ENCODE assay signal across 21 cellular contexts in genomic region chr22:35811670-35812069, GRCh38.
DNase-seq lines count a peak whose midpoint lies in the region; ATAC-seq, FAIRE-seq and TF ChIP-seq lines count a peak whose summit lies in the region.
"Had no signal": no experiment of that assay in that cellular context is flagged by ENCODE, and none has a peak within 500 bp of the region (broad histone marks: within the 10 kb centered on the region; RNA-seq: fewer than 3 reads in every experiment).

No MANE protein-coding gene starts in this region.

- H3K4ac ChIP-seq in trophoblast cell (ENCODE audit: low read depth, low read length) = no peak overlapping the region

- no peak overlapping the region for H3K14ac ChIP-seq in trophoblast cell (ENCODE audit: low read length)

- no peak for TF ChIP-seq CTCF in HepG2 (CRISPR knock-in tag; IDR thresholded peaks at IDR 0.05)
- no peak for TF ChIP-seq CTCF in right lobe of liver (IDR thresholded peaks at IDR 0.05)
- no peak for TF ChIP-seq CTCF in K562 (IDR thresholded peaks at IDR 0.05 in 2 of 3, conservative IDR thresholded peaks at IDR 0.05 in 1 of 3; ENCODE audit: insufficient read depth in 2 of 3, low read depth in 1 of 3, low read length in 3 of 3)

- H3K4me3 ChIP-seq in HepG2 (replicated peaks in 1 of 3; ENCODE audit: insufficient read depth in 1 of 3, low read depth in 2 of 3, low read length in 3 of 3) = no peak overlapping the region
- H3K4me3 ChIP-seq in right lobe of liver = no peak overlapping the region
- H3K4me3 ChIP-seq in K562 = no peak overlapping the region
- no peak overlapping the region for H3K4me3 ChIP-seq in trophoblast cell (ENCODE audit: low read depth, low read length)
- H3K4me3 ChIP-seq: A549; BLaER1 treated with 17β-estradiol and CSF1 and Interleukin-3, amounts not matched to agents 10 nM and 100 nM had no signal

- H2BK5ac ChIP-seq in trophoblast cell (ENCODE audit: low read depth, low read length, poor library complexity) = no peak overlapping the region

- no peaks in the 10 kb centered on the region for H3K9me1 ChIP-seq in K562 (ENCODE audit: control insufficient read depth, insufficient read depth, low read length)

- no peaks in the 10 kb centered on the region for H4K20me1 ChIP-seq in HepG2 (ENCODE audit: insufficient read depth, low read length)
- no peaks in the 10 kb centered on the region for H4K20me1 ChIP-seq in K562 (replicated peaks; ENCODE audit: control insufficient read depth, insufficient read depth, low read length)
- H4K20me1 ChIP-seq: BLaER1 treated with 17β-estradiol and CSF1 and Interleukin-3, amounts not matched to agents 10 nM and 100 nM had no signal

- DNase-seq in HepG2 (ENCODE audit: low spot score) (no peak), right lobe of liver (no peak), K562 (ENCODE audit: extremely low read depth in 1 of 4, low spot score in 3 of 4) (no peak), trophoblast cell (peak; percentile 80 to 92), NCI-H526 treated with DMSO at 0.1 percent for 48 hours (lab: John Stamatoyannopoulos, UW) (no peak), NCI-H1105 (lab: John Stamatoyannopoulos, UW) (no peak)
- DNase-seq: AML-193; Caco-2; Calu3; CD4-positive, alpha-beta T cell; CD8-positive, alpha-beta T cell; DMS79 treated with DMSO at 0.1 percent for 48 hours; GF-D8 had no signal

- 99% methylated on average over 3 of the region's 3 CpGs for WGBS in HepG2 (ENCODE audit: low lambda C conversion rate)
- 89% methylated on average over 2 of the region's 3 CpGs for WGBS in right lobe of liver (ENCODE audit: insufficient coverage, low coverage, low lambda C conversion rate, missing lambda C conversion rate)
- 80% methylated on average over 2 of the region's 3 CpGs for WGBS in K562 (ENCODE audit: insufficient coverage, low coverage, missing lambda C conversion rate)
- no CpG with 5 or more reads among the region's 3 CpGs for WGBS in trophoblast cell (ENCODE audit: extremely low coverage, insufficient coverage, insufficient read length)

- H2AFZ ChIP-seq in HepG2 (ENCODE audit: low read length) (no peak overlapping the region), K562 (ENCODE audit: low read depth, low read length) (no peak overlapping the region), trophoblast cell (ENCODE audit: insufficient read depth, low read length, poor library complexity) (no peak overlapping the region)

- peaks cover 4 to 7% of the 10 kb centered on the region in 2 experiments; a peak in 4 of 5 replicates for H3K36me3 ChIP-seq in HepG2 (replicated peaks in 1 of 2; ENCODE audit: control insufficient read depth in 1 of 2, insufficient read depth in 2 of 2, low read length in 2 of 2)
- H3K36me3 ChIP-seq in right lobe of liver = peaks cover 0 to 11% (median 7%) of the 10 kb centered on the region in 4 donors
- H3K36me3 ChIP-seq in K562 (ENCODE audit: control insufficient read depth, insufficient read depth, low read length) = peaks cover 6% of the 10 kb centered on the region; the same call in 2 of the 3 replicates
- H3K36me3 ChIP-seq in trophoblast cell (ENCODE audit: control insufficient read depth in 1 of 2, insufficient read depth in 2 of 2, low read length in 2 of 2) = peaks cover 8 to 10% of the 10 kb centered on the region in 2 experiments

- H2BK120ac ChIP-seq in trophoblast cell (ENCODE audit: insufficient read depth, low read length, poor library complexity) = no peak overlapping the region

- H3K27me3 ChIP-seq in HepG2 (ENCODE audit: control insufficient read depth in 1 of 2, insufficient read depth in 2 of 2, low read length in 2 of 2) (no peaks in the 10 kb centered on the region), right lobe of liver (no peaks in the 10 kb centered on the region), K562 (ENCODE audit: control insufficient read depth in 2 of 2, insufficient read depth in 2 of 2, low read length in 2 of 2) (no peaks in the 10 kb centered on the region), trophoblast cell (ENCODE audit: insufficient read depth, low read length) (no peaks in the 10 kb centered on the region)
- H3K27me3 ChIP-seq: BLaER1 treated with 17β-estradiol and CSF1 and Interleukin-3, amounts not matched to agents 10 nM and 100 nM had no signal

- H3K79me2 ChIP-seq in HepG2 (ENCODE audit: insufficient read depth, low read length) (peaks cover 3% of the 10 kb centered on the region), K562 (ENCODE audit: control insufficient read depth, insufficient read depth, low read length) (no peaks in the 10 kb centered on the region; the same call in 2 of the 3 replicates), trophoblast cell (ENCODE audit: control insufficient read depth, insufficient read depth, low read length, poor library complexity) (no peaks in the 10 kb centered on the region)

- no peak overlapping the region for H3K27ac ChIP-seq in HepG2 (ENCODE audit: extremely low read length, insufficient read depth, low read length)
- H3K27ac ChIP-seq in right lobe of liver = no peak overlapping the region
- H3K27ac ChIP-seq in K562 (ENCODE audit: extremely low read depth, low read depth, low read length) = no peak overlapping the region
- no peak overlapping the region for H3K27ac ChIP-seq in trophoblast cell (ENCODE audit: low read depth, low read length)
- H3K27ac ChIP-seq: 22Rv1; A549; BLaER1 treated with 17β-estradiol and CSF1 and Interleukin-3, amounts not matched to agents 10 nM and 100 nM; C4-2B had no signal

- no peak overlapping the region for H2AK5ac ChIP-seq in trophoblast cell (ENCODE audit: low read length)

- FAIRE-seq in HepG2 (lab: Jason Lieb, UNC) (no peak), K562 (lab: Jason Lieb, UNC) (no peak)
- FAIRE-seq: A549, D721Med, G401.6, GM12891, GM19239 had no signal

- no peak overlapping the region for H4K91ac ChIP-seq in trophoblast cell (ENCODE audit: low read depth, low read length)

- H3K4me1 ChIP-seq in HepG2 (ENCODE audit: insufficient read depth, low read length) (peaks cover 36% of the 10 kb centered on the region), right lobe of liver (peaks cover 0 to 14% (median 3%) of the 10 kb centered on the region in 4 donors), K562 (replicated peaks in 1 of 2; ENCODE audit: control insufficient read depth in 2 of 2, insufficient read depth in 2 of 2, low read length in 2 of 2) (no peaks in the 10 kb centered on the region), trophoblast cell (ENCODE audit: control insufficient read depth in 1 of 2, insufficient read depth in 2 of 2, low read length in 2 of 2) (no peaks in the 10 kb centered on the region)
- H3K4me1 ChIP-seq: A549; BLaER1 treated with 17β-estradiol and CSF1 and Interleukin-3, amounts not matched to agents 10 nM and 100 nM had no signal

- intact Hi-C loops in HepG2 (cut with micrococcal nuclease; ENCODE audit: unreplicated experiment) (no loop called here), right lobe of liver (cut with DNase I) (no loop called here), K562 (cut with micrococcal nuclease) (no loop called here)

- H3K9me3 ChIP-seq in HepG2 (ENCODE audit: low read length) (no peaks in the 10 kb centered on the region), right lobe of liver (no peaks in the 10 kb centered on the region), K562 (replicated peaks; ENCODE audit: control insufficient read depth, insufficient read depth, low read depth, low read length) (no peaks in the 10 kb centered on the region), trophoblast cell (ENCODE audit: insufficient read depth, low read depth, low read length) (no peaks in the 10 kb centered on the region)
- H3K9me3 ChIP-seq: Caco-2 had no signal

- no peak overlapping the region for H4K12ac ChIP-seq in trophoblast cell (ENCODE audit: low read depth, low read length)

- in situ Hi-C loops in HepG2 (cut with HindIII; ENCODE audit: extremely low pct_ligation_motif_present, low pct_unique_long_range_greater_than_20kb) = no loop called here
- in situ Hi-C loops in K562 (cut with MboI) = no loop called here

- H3K23ac ChIP-seq in trophoblast cell (ENCODE audit: low read length) = no peak overlapping the region

- H4K8ac ChIP-seq in trophoblast cell (ENCODE audit: low read depth, low read length) = no peak overlapping the region

- no peak overlapping the region for H3K4me2 ChIP-seq in HepG2 (ENCODE audit: low read depth, low read length)
- no peak overlapping the region for H3K4me2 ChIP-seq in K562 (ENCODE audit: insufficient read depth, low read length)
- no peak overlapping the region for H3K4me2 ChIP-seq in trophoblast cell (ENCODE audit: low read length)
- H3K4me2 ChIP-seq: A549; BLaER1 treated with 17β-estradiol and CSF1 and Interleukin-3, amounts not matched to agents 10 nM and 100 nM had no signal

- TF ChIP-seq RAD21 in HepG2 (CRISPR knock-in tag; IDR thresholded peaks at IDR 0.05) (no peak), K562 (CRISPR knock-in tag; conservative IDR thresholded peaks at IDR 0.05 in 1 of 2, IDR thresholded peaks at IDR 0.05 in 1 of 2) (no peak)

- no peak overlapping the region for H2BK12ac ChIP-seq in trophoblast cell (ENCODE audit: low read length)

- H3K9ac ChIP-seq in HepG2 (ENCODE audit: insufficient read depth, low read depth, low read length) = no peak overlapping the region
- no peak overlapping the region for H3K9ac ChIP-seq in K562 (ENCODE audit: insufficient read depth in 1 of 2, low read depth in 2 of 2, low read length in 2 of 2)
- H3K9ac ChIP-seq in trophoblast cell (ENCODE audit: low read length) = no peak overlapping the region
- H3K9ac ChIP-seq: BLaER1 treated with 17β-estradiol and CSF1 and Interleukin-3, amounts not matched to agents 10 nM and 100 nM had no signal

- no TSS peak for BruUV-seq in HepG2 (replicated peaks; lab: Mats Ljungman, UMichigan)
- BruUV-seq in K562 (replicated peaks; lab: Mats Ljungman, UMichigan) = no TSS peak

- H3K79me1 ChIP-seq in trophoblast cell (ENCODE audit: low read length) = no peaks in the 10 kb centered on the region

- TF ChIP-seq POLR2A in HepG2 (IDR thresholded peaks at IDR 0.05; ENCODE audit: insufficient read depth in 1 of 2, low read depth in 2 of 2, low read length in 2 of 2) = no peak
- no peak for TF ChIP-seq POLR2A in right lobe of liver (IDR thresholded peaks at IDR 0.05)
- no peak for TF ChIP-seq POLR2A in K562 (conservative IDR thresholded peaks at IDR 0.05)

- TF ChIP-seq EP300 in HepG2 (IDR thresholded peaks at IDR 0.05; ENCODE audit: low read depth in 2 of 2, low read length in 2 of 2) = no peak
- no peak for TF ChIP-seq EP300 in HepG2 (CRISPR knock-in tag; IDR thresholded peaks at IDR 0.05; ENCODE audit: borderline replicate concordance)
- TF ChIP-seq EP300 in K562 (IDR thresholded peaks at IDR 0.05; ENCODE audit: low read length) = no peak

- ATAC-seq in HepG2 = no peak
- no peak for ATAC-seq in right lobe of liver
- ATAC-seq in K562 = no peak
- ATAC-seq: A549; CD8-positive, alpha-beta T cell had no signal

- H3K18ac ChIP-seq in trophoblast cell (ENCODE audit: low read length) = no peak overlapping the region

- CTCF ChIA-PET in HepG2 (lab: Yijun Ruan, JAX; ENCODE audit: low intra/inter-chr PET ratio, low total read pairs) = no interaction called here
- CTCF ChIA-PET in K562 (lab: Yijun Ruan, JAX; ENCODE audit: low intra/inter-chr PET ratio) = no interaction called here

- POLR2A ChIA-PET in HepG2 (lab: Yijun Ruan, JAX) (interaction anchor here (0.7 kb wide), 1 partner anchor 545 kb away, joined by 3 read pairs; no protein-coding TSS in a partner anchor), K562 (lab: Yijun Ruan, JAX) (interaction anchor here (0.7 kb wide), 1 partner anchor 9 kb away, joined by 3 read pairs; no protein-coding TSS in a partner anchor)

TF ChIP-seq in HepG2, 621 proteins besides CTCF, POLR2A, EP300 and RAD21 (continues in another document):
- TF ChIP-seq GATAD1 (CRISPR knock-in tag; IDR thresholded peaks at IDR 0.05) = no peak

Comparison
In these comparisons a context has a peak if more than half of its experiments do, and no peak if none do; other contexts are left out.
1. DNase-seq: peak in trophoblast cell (2 of 2); none in HepG2 (single experiment), right lobe of liver (0 of 3), K562 (0 of 4), NCI-H526 treated with DMSO at 0.1 percent for 48 hours (single experiment) and NCI-H1105 (single experiment).
2. Of the 241 proteins assayed by ChIP-seq in both HepG2 and K562: peak only in HepG2: CEBPB; only in K562: CEBPG; in both: none; in neither: 236; mixed calls (peak in some experiments, not most) for 3.